ENCODE assay signal across 8 cellular contexts in genomic region chr1:165629848-165630628, GRCh38. TPM values are rescaled to one million over a fixed set of nuclear protein-coding genes. Genes with fewer than 3 reads are reported as not detected.
DNase-seq lines count a peak whose midpoint lies in the region; ATAC-seq and TF ChIP-seq lines count a peak whose summit lies in the region.

No MANE protein-coding gene starts in this region.

- no peak overlapping the region for H3K18ac ChIP-seq in IMR-90 (ENCODE audit: low read depth, low read length)

- no peak overlapping the region for H2BK15ac ChIP-seq in IMR-90 (ENCODE audit: low read depth, low read length)

- H3K23ac ChIP-seq in IMR-90 (ENCODE audit: low read depth, low read length): peak overlapping the region; percentile 32; the same call in 1 of the 2 replicates

- H4K20me1 ChIP-seq in SK-N-SH (ENCODE audit: insufficient read depth) (peaks cover 17% of the 10 kb centered on the region), IMR-90 (ENCODE audit: insufficient read depth, low read length) (peaks cover 32% of the 10 kb centered on the region)

- dilution Hi-C loops in IMR-90 (cut with HindIII; ENCODE audit: low sequenced_read_pairs, unreplicated experiment): no loop called here

- H3K9me1 ChIP-seq in IMR-90 (ENCODE audit: insufficient read depth, low read length): no peaks in the 10 kb centered on the region; the same call in none of the 2 replicates

- H3K4me1 ChIP-seq in SK-N-SH (ENCODE audit: control insufficient read depth in 1 of 2, insufficient read depth in 2 of 2, low read depth in 1 of 2, low read length in 1 of 2) (peaks cover 9 to 24% of the 10 kb centered on the region in 2 experiments; a peak in 3 of 4 replicates), IMR-90 (ENCODE audit: control insufficient read depth, insufficient read depth, low read length) (peaks cover 2% of the 10 kb centered on the region), right lobe of liver (peaks cover 0 to 27% (median 13%) of the 10 kb centered on the region in 4 donors)

- peak overlapping the region; percentile 17 for H2BK5ac ChIP-seq in IMR-90 (ENCODE audit: low read depth, low read length, poor library complexity, severe bottlenecking)

- CTCF ChIA-PET in SK-N-SH (lab: Yijun Ruan, JAX): interaction anchor here (2.0 kb wide), 1 partner anchor 29 kb away, joined by 9 read pairs; no protein-coding TSS in a partner anchor
- CTCF ChIA-PET in IMR-90 (lab: Yijun Ruan, JAX): no interaction called here

- H3K27ac ChIP-seq in SK-N-SH (ENCODE audit: low read depth in 2 of 2, low read length in 1 of 2) (peak overlapping the region; percentile 80 to 96; a peak in 3 of 4 replicates), IMR-90 (ENCODE audit: insufficient read depth, low read length) (peak overlapping the region; percentile 33; the same call in 1 of the 2 replicates), angular gyrus (ENCODE audit: low read depth, low read length) (peak overlapping the region; percentile 91), right lobe of liver (peak overlapping the region; percentile 85 to 90 (median 85))

- H3K9me3 ChIP-seq in SK-N-SH: no peaks in the 10 kb centered on the region
- H3K9me3 ChIP-seq in IMR-90 (ENCODE audit: control insufficient read depth, insufficient read depth, low read length): no peaks in the 10 kb centered on the region
- H3K9me3 ChIP-seq in right lobe of liver: no peaks in the 10 kb centered on the region

- peaks cover 11% of the 10 kb centered on the region for H3F3A ChIP-seq in SK-N-SH (replicated peaks; ENCODE audit: insufficient read depth)

- TF ChIP-seq POLR2A in IMR-90 (IDR thresholded peaks at IDR 0.05; ENCODE audit: low read depth, low read length): no peak
- no peak for TF ChIP-seq POLR2A in right lobe of liver (IDR thresholded peaks at IDR 0.05)

- H3K56ac ChIP-seq in IMR-90 (ENCODE audit: extremely low read depth, insufficient read depth, low read length): no peak overlapping the region

- TF ChIP-seq RAD21 in SK-N-SH (IDR thresholded peaks at IDR 0.05; ENCODE audit: low read length) (no peak), IMR-90 (IDR thresholded peaks at IDR 0.05; ENCODE audit: low read length) (no peak)

- in situ Hi-C loops in IMR-90 (cut with MboI; ENCODE audit: low sequenced_read_pairs): no loop called here

- H3K36me3 ChIP-seq in SK-N-SH (replicated peaks in 1 of 2; ENCODE audit: control insufficient read depth in 1 of 2, insufficient read depth in 2 of 2, low read length in 1 of 2) (peaks cover under 1 to 3% of the 10 kb centered on the region in 2 experiments), IMR-90 (ENCODE audit: control insufficient read depth, insufficient read depth, low read length) (no peaks in the 10 kb centered on the region), right lobe of liver (no peaks in the 10 kb centered on the region)

- no peak for TF ChIP-seq CTCF in SK-N-SH (IDR thresholded peaks at IDR 0.05)
- no peak for TF ChIP-seq CTCF in IMR-90 (conservative IDR thresholded peaks at IDR 0.05; ENCODE audit: low read depth, low read length)
- no peak for TF ChIP-seq CTCF in right lobe of liver (IDR thresholded peaks at IDR 0.05)

- POLR2A ChIA-PET in SK-N-SH (lab: Yijun Ruan, JAX): interaction anchor here (0.9 kb wide), 1 partner anchor 68 kb away, joined by 3 read pairs; no protein-coding TSS in a partner anchor
- POLR2A ChIA-PET in IMR-90 (lab: Charles Lee; ENCODE audit: unreplicated experiment): no interaction called here

- H3K27me3 ChIP-seq in SK-N-SH (ENCODE audit: insufficient read depth) (no peaks in the 10 kb centered on the region), IMR-90 (ENCODE audit: control insufficient read depth, insufficient read depth, low read length) (no peaks in the 10 kb centered on the region), right lobe of liver (no peaks in the 10 kb centered on the region)

- TF ChIP-seq EP300 in SK-N-SH (IDR thresholded peaks at IDR 0.05; ENCODE audit: borderline replicate concordance in 1 of 2, low read depth in 1 of 2, low read length in 1 of 2): no peak

- peak overlapping the region; percentile 19 to 84; a peak in 3 of 4 replicates for H4K8ac ChIP-seq in IMR-90 (ENCODE audit: low read depth in 2 of 2, low read length in 2 of 2)

- H2BK20ac ChIP-seq in IMR-90 (ENCODE audit: low read depth, low read length): no peak overlapping the region

- no peaks in the 10 kb centered on the region for H3K9me2 ChIP-seq in SK-N-SH

- H3K14ac ChIP-seq in IMR-90 (replicated peaks; ENCODE audit: low read depth, low read length): peak overlapping the region; percentile 34

- H3K4ac ChIP-seq in IMR-90 (ENCODE audit: low read depth, low read length): peak overlapping the region; percentile 59

- 0 out of 2 replicates have a peak overlapping the region, but pooled peaks have one; percentile 39 for H2BK120ac ChIP-seq in IMR-90 (ENCODE audit: low read depth, low read length)

- 11% methylated on average over 26 of the region's 26 CpGs for WGBS in SK-N-SH (ENCODE audit: low lambda C conversion rate)
- 7% methylated on average over 3 of the region's 26 CpGs; no CpG with 5 or more reads in 1 of the 2 experiments for WGBS in IMR-90 (ENCODE audit: extremely low coverage in 2 of 2, insufficient read length in 1 of 2), 2 experiments
- WGBS in right lobe of liver (ENCODE audit: insufficient coverage, low coverage, low lambda C conversion rate, missing lambda C conversion rate): 7% methylated on average over 22 of the region's 26 CpGs

- DNase-seq in SK-N-SH: peak; percentile 55
- no peak for DNase-seq in IMR-90
- no peak for DNase-seq in right lobe of liver
- DNase-seq in cerebellum (ENCODE audit: low spot score): no peak
- DNase-seq in AG08396 (ENCODE audit: low spot score): no peak

- peak overlapping the region; percentile 0; the same call in 1 of the 2 replicates for H4K5ac ChIP-seq in IMR-90 (ENCODE audit: low read depth, low read length)

- no TSS peak for BruUV-seq in IMR-90 (replicated peaks; lab: Mats Ljungman, UMichigan)

- peaks cover 35% of the 10 kb centered on the region for H3K79me2 ChIP-seq in SK-N-SH (ENCODE audit: insufficient read depth)

- H3K4me3 ChIP-seq in SK-N-SH (ENCODE audit: low read depth in 2 of 2, low read length in 1 of 2) (peak overlapping the region; percentile 77 to 99), IMR-90 (ENCODE audit: insufficient read depth, low read depth, low read length) (peak overlapping the region; percentile 74), right lobe of liver (peak overlapping the region; percentile 59 to 89 (median 84))

- intact Hi-C loops in IMR-90 (cut with micrococcal nuclease) (loop anchor here (2.0 to 10.0 kb wide), 2 partner anchors 195 to 269 kb away; partner anchors contain the start of gene UCK2), right lobe of liver (cut with DNase I) (no loop called here)

- no peak for ATAC-seq in SK-N-SH treated with all-trans-retinoic acid at 6 μM for 48 hours
- ATAC-seq in IMR-90 (ENCODE audit: low read depth): no peak
- ATAC-seq in right lobe of liver: peak; percentile 25 to 53 (median 40)
- no peak for ATAC-seq in HG02571 (IDR thresholded peaks at IDR 0.05; ENCODE audit: unreplicated experiment)

- peak overlapping the region; percentile 47 for H2AK9ac ChIP-seq in IMR-90 (replicated peaks; ENCODE audit: low read depth, low read length, poor library complexity)

- H3K9ac ChIP-seq in SK-N-SH: peak overlapping the region; percentile 69
- peak overlapping the region; percentile 57 for H3K9ac ChIP-seq in IMR-90 (ENCODE audit: low read depth, low read length)

- H3K4me2 ChIP-seq in SK-N-SH: peak overlapping the region; percentile 79
- peak overlapping the region; percentile 52 for H3K4me2 ChIP-seq in IMR-90 (ENCODE audit: low read depth, low read length)

- peaks cover 9 to 36% of the 10 kb centered on the region in 2 experiments for H3K79me1 ChIP-seq in IMR-90 (ENCODE audit: low read depth in 1 of 2, low read length in 2 of 2)

- H2AFZ ChIP-seq in SK-N-SH (ENCODE audit: low read depth) (peak overlapping the region; percentile 95), IMR-90 (replicated peaks; ENCODE audit: low read length, poor library complexity) (peak overlapping the region; percentile 98)

- H4K91ac ChIP-seq in IMR-90 (ENCODE audit: insufficient read depth, low read depth, low read length): 0 out of 2 replicates have a peak overlapping the region, but pooled peaks have one; percentile 50

- H2AK5ac ChIP-seq in IMR-90 (ENCODE audit: low read depth, low read length): no peak overlapping the region

TF ChIP-seq in SK-N-SH, 30 proteins besides CTCF, POLR2A, EP300 and RAD21 (continues in another document):
- no peak for TF ChIP-seq GATA2 (CRISPR knock-in tag; IDR thresholded peaks at IDR 0.05)
- TF ChIP-seq EZH2phosphoT487 (IDR thresholded peaks at IDR 0.05; ENCODE audit: borderline replicate concordance, low read depth): no peak

TF ChIP-seq in IMR-90, 13 proteins besides CTCF, POLR2A, EP300 and RAD21:
- TF ChIP-seq, protein P1, sequence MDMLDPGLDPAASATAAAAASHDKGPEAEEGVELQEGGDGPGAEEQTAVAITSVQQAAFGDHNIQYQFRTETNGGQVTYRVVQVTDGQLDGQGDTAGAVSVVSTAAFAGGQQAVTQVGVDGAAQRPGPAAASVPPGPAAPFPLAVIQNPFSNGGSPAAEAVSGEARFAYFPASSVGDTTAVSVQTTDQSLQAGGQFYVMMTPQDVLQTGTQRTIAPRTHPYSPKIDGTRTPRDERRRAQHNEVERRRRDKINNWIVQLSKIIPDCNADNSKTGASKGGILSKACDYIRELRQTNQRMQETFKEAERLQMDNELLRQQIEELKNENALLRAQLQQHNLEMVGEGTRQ (IDR thresholded peaks at IDR 0.05; ENCODE audit: low read depth, low read length): no peak; the same call in 1 of the 2 replicates

RNA-seq across cellular contexts. Expression of gene MGST3, which starts 1.0 kb away (rescaled TPM):
- polyA plus RNA-seq in SK-N-SH (2012; rRNA removed) (245 and 270 TPM in 2 replicates), IMR-90 (2012; rRNA removed) (213 and 284 TPM in 2 replicates)
- 271 and 282 TPM in 2 replicates for polyA plus RNA-seq in SK-N-SH (2012; cell fraction: cytosol; rRNA removed)
- polyA plus RNA-seq in SK-N-SH (2012; cell fraction: nucleus; rRNA removed): 107 and 115 TPM in 2 replicates
- total RNA-seq in IMR-90 (2012; rRNA removed) (132 and 159 TPM in 2 replicates), right lobe of liver (100 to 1,000 TPM in 3 of 6 experiments, 10 to 100 TPM in 3; 74.0 to 141 (median 103) TPM), cerebellum (112 TPM)
- polyA plus RNA-seq in IMR-90 (2012; cell fraction: cytosol; rRNA removed): 205 and 256 TPM in 2 replicates
- polyA plus RNA-seq in IMR-90 (2012; cell fraction: nucleus; rRNA removed; ENCODE audit: low replicate concordance): 46.8 and 155 TPM in 2 replicates

Comparison
In these comparisons a context has a peak if more than half of its experiments do, and no peak if none do; other contexts are left out.
1. H3K27ac ChIP-seq: peak in every context shown above with its lines; median percentile 91 in angular gyrus; 88 in SK-N-SH; 85 in right lobe of liver; 33 in IMR-90.
2. ATAC-seq: peak in right lobe of liver (4 of 4); none in SK-N-SH treated with all-trans-retinoic acid at 6 μM for 48 hours (single experiment), IMR-90 (single experiment) and HG02571 (single experiment).
3. Peak in every context shown above with its lines, with median percentiles within 50 percentile points of each other: H3K4me3 ChIP-seq.